In genomic region chr1:209156991-209157390, GRCh38 we compare ENCODE assay signal across 22 cellular contexts.
DNase-seq lines count a peak whose midpoint lies in the region; ATAC-seq and TF ChIP-seq lines count a peak whose summit lies in the region.
"Had no signal": no experiment of that assay in that cellular context is flagged by ENCODE, and none has a peak within 500 bp of the region (broad histone marks: within the 10 kb centered on the region; RNA-seq: fewer than 3 reads in every experiment).

No MANE protein-coding gene starts in this region.

- no CpG with 5 or more reads among the region's 4 CpGs for WGBS in neuronal stem cell (ENCODE audit: extremely low coverage in 2 of 2, insufficient read length in 2 of 2, insufficient replicate concordance in 1 of 2), 2 donors

- no peak overlapping the region for H3K23ac ChIP-seq in neuronal stem cell (ENCODE audit: low read depth, low read length, poor library complexity)

- TF ChIP-seq CTCF in glutamatergic neuron (IDR thresholded peaks at IDR 0.05; ENCODE audit: partially characterized antibody, unreplicated experiment), result no peak

- H3K18ac ChIP-seq in neuronal stem cell (ENCODE audit: low read length), result no peak overlapping the region

- H2BK5ac ChIP-seq in neuronal stem cell (ENCODE audit: low read length), result no peak overlapping the region

- no peak overlapping the region for H4K8ac ChIP-seq in neuronal stem cell (ENCODE audit: low read depth, low read length)

- H3K4ac ChIP-seq in neuronal stem cell (ENCODE audit: low read length), result no peak overlapping the region

- H3K27ac Mint-ChIP-seq in glutamatergic neuron (ENCODE audit: unreplicated experiment), result peak overlapping the region; percentile 71
- H3K27ac Mint-ChIP-seq: CD4-positive, alpha-beta memory T cell had no signal

- no peak overlapping the region for H2BK15ac ChIP-seq in neuronal stem cell (ENCODE audit: low read length)

- H4K91ac ChIP-seq in neuronal stem cell (ENCODE audit: low read depth, low read length, poor library complexity), result no peak overlapping the region

- H3K9me3 Mint-ChIP-seq in glutamatergic neuron (ENCODE audit: unreplicated experiment), result peaks cover 4% of the 10 kb centered on the region

- H2BK120ac ChIP-seq in neuronal stem cell (ENCODE audit: low read depth, low read length), result no peak overlapping the region

- no peak for ATAC-seq in HG02840 (IDR thresholded peaks at IDR 0.05; ENCODE audit: low FRiP score, unreplicated experiment)
- ATAC-seq: A549, HCT116, Panc1 had no signal

- peaks cover 4% of the 10 kb centered on the region for H3K27me3 Mint-ChIP-seq in glutamatergic neuron (ENCODE audit: unreplicated experiment)
- H3K27me3 Mint-ChIP-seq: CD4-positive, alpha-beta memory T cell had no signal

- no peak overlapping the region for H2AFZ ChIP-seq in neuronal stem cell (ENCODE audit: low read length)
- H2AFZ ChIP-seq: GM23248 had no signal

- H3K14ac ChIP-seq in neuronal stem cell (ENCODE audit: low read length), result no peak overlapping the region

- H3K4me3 ChIP-seq in HUES48 (ENCODE audit: low read depth, low read length), result no peak overlapping the region
- no peak overlapping the region for H3K4me3 ChIP-seq in SJCRH30
- no peak overlapping the region for H3K4me3 ChIP-seq in neuronal stem cell (ENCODE audit: low read length in 2 of 2)
- H3K4me3 ChIP-seq: A549; BLaER1 treated with 17β-estradiol and CSF1 and Interleukin-3, amounts not matched to agents 10 nM and 100 nM; GM23248 had no signal

- peak overlapping the region; percentile 8 for H3K4me3 Mint-ChIP-seq in glutamatergic neuron (ENCODE audit: unreplicated experiment)
- H3K4me3 Mint-ChIP-seq: CD4-positive, alpha-beta memory T cell had no signal

- H3K36me3 ChIP-seq in HUES48 (ENCODE audit: control insufficient read depth, insufficient read depth, low read length), result no peaks in the 10 kb centered on the region
- no peaks in the 10 kb centered on the region for H3K36me3 ChIP-seq in SJCRH30
- H3K36me3 ChIP-seq in neuronal stem cell (replicated peaks in 1 of 2; ENCODE audit: control insufficient read depth in 2 of 2, insufficient read depth in 2 of 2, low read length in 2 of 2), result no peaks in the 10 kb centered on the region
- H3K36me3 ChIP-seq: BLaER1 treated with 17β-estradiol and CSF1 and Interleukin-3, amounts not matched to agents 10 nM and 100 nM had no signal

- no peaks in the 10 kb centered on the region for H3K79me1 ChIP-seq in neuronal stem cell (ENCODE audit: low read depth, low read length)

- peaks cover 36% of the 10 kb centered on the region for H3K4me1 Mint-ChIP-seq in glutamatergic neuron (ENCODE audit: low read depth, unreplicated experiment)
- H3K4me1 Mint-ChIP-seq: CD4-positive, alpha-beta memory T cell had no signal

- no peak overlapping the region for H3K4me2 ChIP-seq in neuronal stem cell (ENCODE audit: insufficient read depth, low read length, poor library complexity, severe bottlenecking)
- H3K4me2 ChIP-seq: A549; BLaER1 treated with 17β-estradiol and CSF1 and Interleukin-3, amounts not matched to agents 10 nM and 100 nM had no signal

- H3K9me3 ChIP-seq in HUES48 (ENCODE audit: control insufficient read depth, insufficient read depth, low read length) (no peaks in the 10 kb centered on the region), SJCRH30 (replicated peaks) (no peaks in the 10 kb centered on the region), neuronal stem cell (replicated peaks in 1 of 2; ENCODE audit: control insufficient read depth in 2 of 2, insufficient read depth in 1 of 2, low read depth in 1 of 2, low read length in 2 of 2) (no peaks in the 10 kb centered on the region)
- H3K9me3 ChIP-seq: A549; BLaER1 treated with 17β-estradiol and CSF1 and Interleukin-3, amounts not matched to agents 10 nM and 100 nM had no signal

- H3K9ac ChIP-seq in HUES48 (ENCODE audit: low read depth, low read length) (no peak overlapping the region), neuronal stem cell (ENCODE audit: low read depth, low read length, poor library complexity) (no peak overlapping the region)
- H3K9ac ChIP-seq: BLaER1 treated with 17β-estradiol and CSF1 and Interleukin-3, amounts not matched to agents 10 nM and 100 nM; GM23248 had no signal

- peak overlapping the region; percentile 78 for H3K27ac ChIP-seq in HUES48 (ENCODE audit: low read depth, low read length)
- peak overlapping the region; percentile 98 for H3K27ac ChIP-seq in SJCRH30
- H3K27ac ChIP-seq in neuronal stem cell (replicated peaks; ENCODE audit: low read length), result peak overlapping the region; percentile 76
- H3K27ac ChIP-seq: A549; BLaER1 treated with 17β-estradiol and CSF1 and Interleukin-3, amounts not matched to agents 10 nM and 100 nM; GM23248; RWPE1 had no signal

- H2BK12ac ChIP-seq in neuronal stem cell (ENCODE audit: low read length), result no peak overlapping the region

- no peaks in the 10 kb centered on the region for H3K27me3 ChIP-seq in HUES48 (ENCODE audit: control insufficient read depth, insufficient read depth, low read length)
- H3K27me3 ChIP-seq in SJCRH30, result no peaks in the 10 kb centered on the region
- H3K27me3 ChIP-seq in neuronal stem cell (ENCODE audit: control insufficient read depth in 3 of 3, insufficient read depth in 3 of 3, low read depth in 1 of 3, low read length in 3 of 3), result no peaks in the 10 kb centered on the region
- H3K27me3 ChIP-seq: BLaER1 treated with 17β-estradiol and CSF1 and Interleukin-3, amounts not matched to agents 10 nM and 100 nM had no signal

- H3K4me1 ChIP-seq in HUES48 (ENCODE audit: control insufficient read depth, insufficient read depth, low read length), result peaks cover 37% of the 10 kb centered on the region
- H3K4me1 ChIP-seq in SJCRH30, result peaks cover 65% of the 10 kb centered on the region
- H3K4me1 ChIP-seq in neuronal stem cell (ENCODE audit: control insufficient read depth in 2 of 2, insufficient read depth in 1 of 2, low read depth in 1 of 2, low read length in 2 of 2), result peaks cover 0 to 10% of the 10 kb centered on the region in 2 donors
- H3K4me1 ChIP-seq: A549 had no signal

- DNase-seq in SJCRH30 (peak in 1 of 2 experiments; percentile 54), glutamatergic neuron (no peak), neuronal stem cell (ENCODE audit: low spot score) (peak; percentile 4), NCI-H526 treated with DMSO at 0.1 percent for 48 hours (lab: John Stamatoyannopoulos, UW) (no peak), epidermal melanocyte (ENCODE audit: insufficient read length, low spot score) (no peak)
- DNase-seq: AML-193; CD4-positive, alpha-beta memory T cell; COR-L47; GM23248; NCI-H1048; NCI-H1417 treated with DMSO at 0.1 percent for 48 hours; NCI-H187; NCI-H2081 treated with DMSO at 0.1 percent for 48 hours; SHP77; T-helper 1 cell had no signal

- H2AK5ac ChIP-seq in neuronal stem cell (ENCODE audit: low read depth, low read length), result no peak overlapping the region

- no peaks in the 10 kb centered on the region for H3K36me3 Mint-ChIP-seq in glutamatergic neuron (ENCODE audit: unreplicated experiment)
- H3K36me3 Mint-ChIP-seq: CD4-positive, alpha-beta memory T cell had no signal
